2 cellular contexts compared by ENCODE assay signal in the genomic region with DNA sequence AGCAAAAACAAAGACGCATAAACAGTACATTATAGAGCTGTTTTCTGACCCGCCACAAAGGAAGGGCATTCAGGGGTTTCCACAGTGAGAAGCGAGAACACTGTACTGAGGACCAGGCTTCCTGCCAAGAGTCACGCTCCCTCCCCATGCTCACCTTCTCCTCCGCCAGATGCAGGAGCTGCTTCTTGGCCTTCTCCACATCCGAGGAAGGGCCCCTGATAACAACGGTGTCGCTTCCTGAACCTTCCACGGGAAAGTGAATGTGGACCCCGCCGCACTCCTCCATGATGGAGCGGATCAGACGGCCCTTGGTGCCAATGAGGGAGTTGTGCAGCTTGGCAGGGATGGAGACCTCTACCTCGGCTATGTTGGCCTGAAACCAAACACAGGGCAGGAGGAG.
TF ChIP-seq lines count a peak whose summit lies in the region.

No MANE protein-coding gene starts in this region.

TF ChIP-seq in K562, 482 proteins besides CTCF, POLR2A, EP300 and RAD21 (continued from another document):
- TF ChIP-seq, protein P1, sequence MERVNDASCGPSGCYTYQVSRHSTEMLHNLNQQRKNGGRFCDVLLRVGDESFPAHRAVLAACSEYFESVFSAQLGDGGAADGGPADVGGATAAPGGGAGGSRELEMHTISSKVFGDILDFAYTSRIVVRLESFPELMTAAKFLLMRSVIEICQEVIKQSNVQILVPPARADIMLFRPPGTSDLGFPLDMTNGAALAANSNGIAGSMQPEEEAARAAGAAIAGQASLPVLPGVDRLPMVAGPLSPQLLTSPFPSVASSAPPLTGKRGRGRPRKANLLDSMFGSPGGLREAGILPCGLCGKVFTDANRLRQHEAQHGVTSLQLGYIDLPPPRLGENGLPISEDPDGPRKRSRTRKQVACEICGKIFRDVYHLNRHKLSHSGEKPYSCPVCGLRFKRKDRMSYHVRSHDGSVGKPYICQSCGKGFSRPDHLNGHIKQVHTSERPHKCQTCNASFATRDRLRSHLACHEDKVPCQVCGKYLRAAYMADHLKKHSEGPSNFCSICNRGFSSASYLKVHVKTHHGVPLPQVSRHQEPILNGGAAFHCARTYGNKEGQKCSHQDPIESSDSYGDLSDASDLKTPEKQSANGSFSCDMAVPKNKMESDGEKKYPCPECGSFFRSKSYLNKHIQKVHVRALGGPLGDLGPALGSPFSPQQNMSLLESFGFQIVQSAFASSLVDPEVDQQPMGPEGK (CRISPR knock-in tag; IDR thresholded peaks at IDR 0.05; ENCODE audit: borderline replicate concordance): no peak
- no peak for TF ChIP-seq BRD9 (IDR thresholded peaks at IDR 0.05; ENCODE audit: low read depth, partially characterized antibody)

TF ChIP-seq in SK-N-SH treated with all-trans-retinoic acid at 6 μM for 48 hours, 23 proteins besides CTCF, POLR2A, EP300 and RAD21 (continued from another document):
- TF ChIP-seq, protein P2, sequence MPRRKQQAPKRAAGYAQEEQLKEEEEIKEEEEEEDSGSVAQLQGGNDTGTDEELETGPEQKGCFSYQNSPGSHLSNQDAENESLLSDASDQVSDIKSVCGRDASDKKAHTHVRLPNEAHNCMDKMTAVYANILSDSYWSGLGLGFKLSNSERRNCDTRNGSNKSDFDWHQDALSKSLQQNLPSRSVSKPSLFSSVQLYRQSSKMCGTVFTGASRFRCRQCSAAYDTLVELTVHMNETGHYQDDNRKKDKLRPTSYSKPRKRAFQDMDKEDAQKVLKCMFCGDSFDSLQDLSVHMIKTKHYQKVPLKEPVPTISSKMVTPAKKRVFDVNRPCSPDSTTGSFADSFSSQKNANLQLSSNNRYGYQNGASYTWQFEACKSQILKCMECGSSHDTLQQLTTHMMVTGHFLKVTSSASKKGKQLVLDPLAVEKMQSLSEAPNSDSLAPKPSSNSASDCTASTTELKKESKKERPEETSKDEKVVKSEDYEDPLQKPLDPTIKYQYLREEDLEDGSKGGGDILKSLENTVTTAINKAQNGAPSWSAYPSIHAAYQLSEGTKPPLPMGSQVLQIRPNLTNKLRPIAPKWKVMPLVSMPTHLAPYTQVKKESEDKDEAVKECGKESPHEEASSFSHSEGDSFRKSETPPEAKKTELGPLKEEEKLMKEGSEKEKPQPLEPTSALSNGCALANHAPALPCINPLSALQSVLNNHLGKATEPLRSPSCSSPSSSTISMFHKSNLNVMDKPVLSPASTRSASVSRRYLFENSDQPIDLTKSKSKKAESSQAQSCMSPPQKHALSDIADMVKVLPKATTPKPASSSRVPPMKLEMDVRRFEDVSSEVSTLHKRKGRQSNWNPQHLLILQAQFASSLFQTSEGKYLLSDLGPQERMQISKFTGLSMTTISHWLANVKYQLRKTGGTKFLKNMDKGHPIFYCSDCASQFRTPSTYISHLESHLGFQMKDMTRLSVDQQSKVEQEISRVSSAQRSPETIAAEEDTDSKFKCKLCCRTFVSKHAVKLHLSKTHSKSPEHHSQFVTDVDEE (CRISPR knock-in tag; IDR thresholded peaks at IDR 0.05): no peak
- no peak for TF ChIP-seq BACH2 (CRISPR knock-in tag; IDR thresholded peaks at IDR 0.05; ENCODE audit: borderline replicate concordance)
- no peak for TF ChIP-seq ZNF565 (CRISPR knock-in tag; conservative IDR thresholded peaks at IDR 0.05; ENCODE audit: low read depth)
- no peak for TF ChIP-seq RARB (CRISPR knock-in tag; IDR thresholded peaks at IDR 0.05)
- TF ChIP-seq, protein P1 (CRISPR knock-in tag; IDR thresholded peaks at IDR 0.05; ENCODE audit: borderline replicate concordance): no peak
- TF ChIP-seq, protein P3, sequence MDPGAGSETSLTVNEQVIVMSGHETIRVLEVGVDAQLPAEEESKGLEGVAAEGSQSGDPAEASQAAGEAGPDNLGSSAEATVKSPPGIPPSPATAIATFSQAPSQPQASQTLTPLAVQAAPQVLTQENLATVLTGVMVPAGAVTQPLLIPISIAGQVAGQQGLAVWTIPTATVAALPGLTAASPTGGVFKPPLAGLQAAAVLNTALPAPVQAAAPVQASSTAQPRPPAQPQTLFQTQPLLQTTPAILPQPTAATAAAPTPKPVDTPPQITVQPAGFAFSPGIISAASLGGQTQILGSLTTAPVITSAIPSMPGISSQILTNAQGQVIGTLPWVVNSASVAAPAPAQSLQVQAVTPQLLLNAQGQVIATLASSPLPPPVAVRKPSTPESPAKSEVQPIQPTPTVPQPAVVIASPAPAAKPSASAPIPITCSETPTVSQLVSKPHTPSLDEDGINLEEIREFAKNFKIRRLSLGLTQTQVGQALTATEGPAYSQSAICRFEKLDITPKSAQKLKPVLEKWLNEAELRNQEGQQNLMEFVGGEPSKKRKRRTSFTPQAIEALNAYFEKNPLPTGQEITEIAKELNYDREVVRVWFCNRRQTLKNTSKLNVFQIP (CRISPR knock-in tag; IDR thresholded peaks at IDR 0.05; ENCODE audit: borderline replicate concordance, low read depth): no peak
- TF ChIP-seq PPARA (CRISPR knock-in tag; IDR thresholded peaks at IDR 0.05; ENCODE audit: borderline replicate concordance): no peak
- no peak for TF ChIP-seq ESRRG (CRISPR knock-in tag; IDR thresholded peaks at IDR 0.05)
- no peak for TF ChIP-seq ARNTL (CRISPR knock-in tag; IDR thresholded peaks at IDR 0.05; ENCODE audit: borderline replicate concordance, low read depth)
- TF ChIP-seq GLIS3 (CRISPR knock-in tag; IDR thresholded peaks at IDR 0.05): no peak
- no peak for TF ChIP-seq OSR1 (CRISPR knock-in tag; IDR thresholded peaks at IDR 0.05)
- no peak for TF ChIP-seq ISL1 (CRISPR knock-in tag; IDR thresholded peaks at IDR 0.05)
- no peak for TF ChIP-seq ZFP30 (CRISPR knock-in tag; IDR thresholded peaks at IDR 0.05)
- TF ChIP-seq, protein P4, sequence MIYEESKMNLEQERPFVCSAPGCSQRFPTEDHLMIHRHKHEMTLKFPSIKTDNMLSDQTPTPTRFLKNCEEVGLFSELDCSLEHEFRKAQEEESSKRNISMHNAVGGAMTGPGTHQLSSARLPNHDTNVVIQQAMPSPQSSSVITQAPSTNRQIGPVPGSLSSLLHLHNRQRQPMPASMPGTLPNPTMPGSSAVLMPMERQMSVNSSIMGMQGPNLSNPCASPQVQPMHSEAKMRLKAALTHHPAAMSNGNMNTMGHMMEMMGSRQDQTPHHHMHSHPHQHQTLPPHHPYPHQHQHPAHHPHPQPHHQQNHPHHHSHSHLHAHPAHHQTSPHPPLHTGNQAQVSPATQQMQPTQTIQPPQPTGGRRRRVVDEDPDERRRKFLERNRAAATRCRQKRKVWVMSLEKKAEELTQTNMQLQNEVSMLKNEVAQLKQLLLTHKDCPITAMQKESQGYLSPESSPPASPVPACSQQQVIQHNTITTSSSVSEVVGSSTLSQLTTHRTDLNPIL (CRISPR knock-in tag; IDR thresholded peaks at IDR 0.05; ENCODE audit: low read depth): no peak
- TF ChIP-seq ZFP3 (CRISPR knock-in tag; IDR thresholded peaks at IDR 0.05): no peak
